In genomic region chr11:121134758-121135312, GRCh38 we compare ENCODE assay signal across 1 cellular context.
TF ChIP-seq lines count a peak whose summit lies in the region.

No MANE protein-coding gene starts in this region.

TF ChIP-seq in H1, 55 proteins besides CTCF, POLR2A, EP300 and RAD21 (continued from another document):
- TF ChIP-seq SP4 (IDR thresholded peaks at IDR 0.05; ENCODE audit: low read length) (no peak), SIRT6 (IDR thresholded peaks at IDR 0.05; ENCODE audit: low read length) (no peak)
